Comparison of ENCODE assay signal across 12 cellular contexts in the genomic region with DNA sequence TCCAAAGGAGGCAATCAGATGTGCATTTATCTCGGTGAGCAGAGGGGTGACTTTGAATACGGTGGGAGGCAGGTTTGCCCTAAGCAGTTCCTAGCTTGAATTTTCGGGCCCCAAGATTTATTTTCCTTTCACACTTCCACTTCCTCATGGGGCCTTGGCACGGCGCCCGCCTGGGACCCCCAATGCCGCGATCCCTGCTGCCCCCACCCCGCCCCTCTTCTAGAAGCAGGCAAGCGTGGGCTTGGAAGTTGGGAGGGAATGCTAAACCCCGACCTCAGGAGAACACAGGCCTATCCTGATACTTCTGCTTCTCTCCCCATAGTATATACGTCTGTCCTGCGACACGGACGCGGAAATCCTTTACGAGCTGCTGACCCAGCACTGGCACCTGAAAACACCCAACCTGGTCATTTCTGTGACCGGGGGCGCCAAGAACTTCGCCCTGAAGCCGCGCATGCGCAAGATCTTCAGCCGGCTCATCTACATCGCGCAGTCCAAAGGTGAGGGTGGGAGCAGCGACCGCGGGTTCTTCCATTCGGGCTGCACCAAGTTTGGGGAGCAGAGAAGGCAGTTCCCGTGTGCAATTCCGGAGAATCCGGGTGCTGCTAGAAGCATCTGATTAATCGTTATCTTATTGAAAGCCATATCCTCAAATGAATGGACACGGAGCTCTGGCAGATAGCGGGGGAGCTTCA. TPM values are rescaled to one million over a fixed set of nuclear protein-coding genes. Genes with fewer than 3 reads are reported as not detected.
DNase-seq lines count a peak whose midpoint lies in the region; ATAC-seq and TF ChIP-seq lines count a peak whose summit lies in the region.
"Had no signal": no experiment of that assay in that cellular context is flagged by ENCODE, and none has a peak within 500 bp of the region (broad histone marks: within the 10 kb centered on the region; RNA-seq: fewer than 3 reads in every experiment).

No MANE protein-coding gene starts in this region.

- H3K36me3 ChIP-seq in CD8-positive, alpha-beta memory T cell (ENCODE audit: insufficient read depth, low read length) = no peaks in the 10 kb centered on the region
- H3K36me3 ChIP-seq in fibroblast of lung (ENCODE audit: control insufficient read depth, insufficient read depth, low read length) = no peaks in the 10 kb centered on the region
- H3K36me3 ChIP-seq in osteoblast (ENCODE audit: insufficient read depth, low read length) = no peaks in the 10 kb centered on the region

- H3K27ac ChIP-seq in CD8-positive, alpha-beta memory T cell (ENCODE audit: low read depth, low read length) = no peak overlapping the region
- H3K27ac ChIP-seq in fibroblast of lung (ENCODE audit: insufficient read depth, low read length) (no peak overlapping the region), osteoblast (ENCODE audit: low read depth, low read length) (no peak overlapping the region)

- H3K4me2 ChIP-seq in fibroblast of lung (ENCODE audit: extremely low read depth, insufficient read depth, low read length) (peak overlapping the region; percentile 44), osteoblast (ENCODE audit: insufficient read depth, low read length) (peak overlapping the region; percentile 37)

- H3K9ac ChIP-seq in fibroblast of lung (ENCODE audit: insufficient read depth, low read length) = no peak overlapping the region

- H4K20me1 ChIP-seq in fibroblast of lung (ENCODE audit: control insufficient read depth, extremely low read depth, insufficient read depth, low read length) (no peaks in the 10 kb centered on the region), osteoblast (ENCODE audit: insufficient read depth, low read length) (no peaks in the 10 kb centered on the region)

- H2AFZ ChIP-seq in fibroblast of lung (ENCODE audit: low read length) = no peak overlapping the region
- peak overlapping the region; percentile 12 for H2AFZ ChIP-seq in osteoblast (ENCODE audit: low read length)

- H3K27me3 Mint-ChIP-seq in CD8-positive, alpha-beta memory T cell = peaks cover 35 to 86% of the 10 kb centered on the region in 2 donors
- peaks cover 87% of the 10 kb centered on the region for H3K27me3 Mint-ChIP-seq in T-helper 17 cell

- POLR2A ChIA-PET in CD8-positive, alpha-beta memory T cell (lab: Charles Lee) = no interaction called here

- no peaks in the 10 kb centered on the region for H3K4me1 ChIP-seq in CD8-positive, alpha-beta memory T cell (ENCODE audit: insufficient read depth, low read length)
- no peaks in the 10 kb centered on the region for H3K4me1 ChIP-seq in fibroblast of lung (ENCODE audit: control insufficient read depth, extremely low read depth, insufficient read depth, low read length)
- H3K4me1 ChIP-seq in osteoblast (ENCODE audit: insufficient read depth, low read length) = no peaks in the 10 kb centered on the region

- peaks cover 0 to 4% (median 4%) of the 10 kb centered on the region in 5 donors for H3K9me3 Mint-ChIP-seq in CD8-positive, alpha-beta memory T cell

- peaks cover 17% of the 10 kb centered on the region for H3K27me3 ChIP-seq in CD8-positive, alpha-beta memory T cell (ENCODE audit: insufficient read depth, low read length, poor library complexity, severe bottlenecking)
- peaks cover 6% of the 10 kb centered on the region for H3K27me3 ChIP-seq in fibroblast of lung (ENCODE audit: control insufficient read depth, insufficient read depth, low read length)
- peaks cover 39% of the 10 kb centered on the region for H3K27me3 ChIP-seq in osteoblast (ENCODE audit: insufficient read depth, low read length)

- H3K27ac Mint-ChIP-seq in CD8-positive, alpha-beta memory T cell = peak overlapping the region in 1 of 8 donors; percentile 70
- H3K27ac Mint-ChIP-seq in T-helper 17 cell = no peak overlapping the region

- H3K36me3 Mint-ChIP-seq in CD8-positive, alpha-beta memory T cell = peaks cover 0 to 9% (median 0%) of the 10 kb centered on the region in 3 donors
- H3K36me3 Mint-ChIP-seq in T-helper 17 cell (ENCODE audit: low read depth) = no peaks in the 10 kb centered on the region

- no peak for DNase-seq in CD8-positive, alpha-beta memory T cell
- DNase-seq in T-helper 17 cell (no peak), fibroblast of lung (ENCODE audit: low read depth in 2 of 2) (no peak), osteoblast (ENCODE audit: insufficient read length, low spot score, missing footprints) (no peak), RPMI8226 (no peak)
- DNase-seq: occipital lobe, Right ventricle myocardium superior had no signal

- H3K9me3 ChIP-seq in CD8-positive, alpha-beta memory T cell (ENCODE audit: low read length) = no peaks in the 10 kb centered on the region
- H3K9me3 ChIP-seq in T-helper 17 cell (ENCODE audit: control insufficient read depth, low read length, poor library complexity, severe bottlenecking) (no peaks in the 10 kb centered on the region), fibroblast of lung (ENCODE audit: control insufficient read depth, insufficient read depth, low read depth, low read length) (no peaks in the 10 kb centered on the region), osteoblast (ENCODE audit: low read depth, low read length) (no peaks in the 10 kb centered on the region)

- no peak for ATAC-seq in T-helper 17 cell
- ATAC-seq in HG03520 (IDR thresholded peaks at IDR 0.05; ENCODE audit: unreplicated experiment) = no peak
- no peak for ATAC-seq in HG02588 (IDR thresholded peaks at IDR 0.05; ENCODE audit: unreplicated experiment)
- ATAC-seq: activated CD4-positive, CD25-positive, alpha-beta regulatory T cell treated with anti-CD3 and anti-CD28 coated beads, Interleukin-2, amount 50 U/mL, for 24 hours had no signal

- TF ChIP-seq CTCF in fibroblast of lung (conservative IDR thresholded peaks at IDR 0.05 in 1 of 2, IDR thresholded peaks at IDR 0.05 in 1 of 2; ENCODE audit: low read depth in 1 of 2, low read length in 2 of 2) = no peak
- TF ChIP-seq CTCF in osteoblast (IDR thresholded peaks at IDR 0.05; ENCODE audit: extremely low read depth, low read depth, low read length) = no peak

- peak overlapping the region in 6 of 7 donors; percentile 27 to 71 (median 64) for H3K4me3 Mint-ChIP-seq in CD8-positive, alpha-beta memory T cell
- H3K4me3 Mint-ChIP-seq in T-helper 17 cell = peak overlapping the region; percentile 75

- peaks cover 8 to 15% (median 11%) of the 10 kb centered on the region in 3 donors for H3K4me1 Mint-ChIP-seq in CD8-positive, alpha-beta memory T cell
- peaks cover 5% of the 10 kb centered on the region for H3K4me1 Mint-ChIP-seq in T-helper 17 cell

- no peak overlapping the region for H3K4me3 ChIP-seq in CD8-positive, alpha-beta memory T cell (ENCODE audit: low read length)
- H3K4me3 ChIP-seq in fibroblast of lung (replicated peaks in 1 of 4; ENCODE audit: control extremely low read depth in 1 of 4, insufficient read depth in 1 of 4, low read depth in 3 of 4, low read length in 4 of 4) (peak overlapping the region in 2 of 4 experiments; percentile 7 to 39), osteoblast (ENCODE audit: insufficient read depth, low read length) (peak overlapping the region; percentile 38)

- CTCF ChIA-PET in CD8-positive, alpha-beta memory T cell (lab: Charles Lee) = no interaction called here

- H3K79me2 ChIP-seq in fibroblast of lung (ENCODE audit: control insufficient read depth, insufficient read depth, low read length) = no peaks in the 10 kb centered on the region
- no peaks in the 10 kb centered on the region for H3K79me2 ChIP-seq in osteoblast (ENCODE audit: insufficient read depth, low read length)

RNA-seq across cellular contexts. Expression of gene TRPM8, which starts 21.6 kb away (rescaled TPM):
- not detected for total RNA-seq in CD8-positive, alpha-beta memory T cell
- not detected for polyA plus RNA-seq in CD8-positive, alpha-beta memory T cell
- total RNA-seq in T-helper 17 cell (not detected), fibroblast of lung (under 0.01 and 0.99 TPM in 2 replicates), osteoblast (not detected in 2 replicates)
- 0.49 and 0.76 TPM in 2 replicates for polyA plus RNA-seq in fibroblast of lung
- polyA plus RNA-seq in fibroblast of lung (2012) = 0.08 and 0.22 TPM in 2 replicates
- 0.04 TPM in 1 of 2 replicates, not detected in the other for polyA minus RNA-seq in fibroblast of lung (ENCODE audit: low replicate concordance)
- total RNA-seq: NCI-H460, Right ventricle myocardium superior, ureter had no signal
